Comparison of ENCODE assay signal across 9 cellular contexts in genomic region chr14:57182760-57183503, GRCh38.
DNase-seq lines count a peak whose midpoint lies in the region; ATAC-seq and TF ChIP-seq lines count a peak whose summit lies in the region.
"Had no signal": no experiment of that assay in that cellular context is flagged by ENCODE, and none has a peak within 500 bp of the region (broad histone marks: within the 10 kb centered on the region; RNA-seq: fewer than 3 reads in every experiment).

No MANE protein-coding gene starts in this region.

- H3K4me3 ChIP-seq in ovary (no peak overlapping the region), right cardiac atrium (ENCODE audit: low read length) (no peak overlapping the region)
- H3K4me3 ChIP-seq: BLaER1 had no signal

- H3K9me3 ChIP-seq in ovary (no peaks in the 10 kb centered on the region), right cardiac atrium (ENCODE audit: control insufficient read depth, low read length) (no peaks in the 10 kb centered on the region)
- H3K9me3 ChIP-seq: BLaER1 had no signal

- no peak for TF ChIP-seq POLR2A in ovary (IDR thresholded peaks at IDR 0.05)

- H3K36me3 Mint-ChIP-seq in brain = no peaks in the 10 kb centered on the region

- H3K4me1 ChIP-seq in ovary (ENCODE audit: insufficient read depth) = peaks cover 3% of the 10 kb centered on the region
- no peaks in the 10 kb centered on the region for H3K4me1 ChIP-seq in right cardiac atrium (ENCODE audit: control insufficient read depth, insufficient read depth, low read length)
- H3K4me1 ChIP-seq: BLaER1 had no signal

- H3K4me3 Mint-ChIP-seq in brain = no peak overlapping the region

- no peaks in the 10 kb centered on the region for H3K36me3 ChIP-seq in ovary
- H3K36me3 ChIP-seq: BLaER1 had no signal

- H3K27me3 ChIP-seq in ovary = no peaks in the 10 kb centered on the region
- peaks cover 2% of the 10 kb centered on the region for H3K27me3 ChIP-seq in right cardiac atrium (ENCODE audit: control insufficient read depth, insufficient read depth)
- H3K27me3 ChIP-seq: BLaER1 had no signal

- ATAC-seq in right cardiac atrium (no peak), HG03460 (IDR thresholded peaks at IDR 0.05; ENCODE audit: unreplicated experiment) (no peak)

- TF ChIP-seq CTCF in brain (conservative IDR thresholded peaks at IDR 0.05) = peak; percentile 64 to 74
- no peak for TF ChIP-seq CTCF in ovary (IDR thresholded peaks at IDR 0.05)

- no peak overlapping the region for H3K27ac Mint-ChIP-seq in brain

- H3K4me1 Mint-ChIP-seq in brain = no peaks in the 10 kb centered on the region

- H3K27ac ChIP-seq in ovary (peak overlapping the region in 1 of 2 donors; percentile 14), right cardiac atrium (ENCODE audit: low read length) (no peak overlapping the region)
- H3K27ac ChIP-seq: BLaER1 had no signal

- WGBS in ovary, 3 donors = 4 to 10% (median 5%) methylated on average over 5 of the region's 5 CpGs
- WGBS in right cardiac atrium = 16% methylated on average over 5 of the region's 5 CpGs

- DNase-seq in NCI-H146 (lab: John Stamatoyannopoulos, UW) (peak; percentile 27), NCI-H146 treated with DMSO at 0.1 percent for 48 hours (lab: John Stamatoyannopoulos, UW; ENCODE audit: unreplicated experiment) (no peak), NCI-H1694 (lab: John Stamatoyannopoulos, UW) (peak; percentile 14), ovary (peak; percentile 13 to 56 (median 36)), right cardiac atrium (no peak), cerebellar nuclear complex (lab: John Stamatoyannopoulos, UW) (no peak)

- TF ChIP-seq EP300 in ovary (IDR thresholded peaks at IDR 0.05) = no peak

- H3K27me3 Mint-ChIP-seq in brain = peaks cover 13% of the 10 kb centered on the region

- intact Hi-C loops in ovary (cut with DNase I) (loop anchor here in 1 of 4 donors (10.0 kb wide), 2 partner anchors 618 to 688 kb away; no protein-coding TSS in a partner anchor), right cardiac atrium (cut with DNase I) (no loop called here)

- H3K9me3 Mint-ChIP-seq in brain = peaks cover 0 to 2% (median 0%) of the 10 kb centered on the region in 5 experiments

Comparison
In these comparisons a context has a peak if more than half of its experiments do, and no peak if none do; other contexts are left out.
1. DNase-seq: peak in NCI-H146 (single experiment), NCI-H1694 (single experiment) and ovary (5 of 5); none in NCI-H146 treated with DMSO at 0.1 percent for 48 hours (single experiment), right cardiac atrium (0 of 3) and cerebellar nuclear complex (0 of 2).
2. CTCF ChIP-seq: peak in brain (2 of 2); none in ovary (0 of 3).